8 cellular contexts compared by ENCODE assay signal in the genomic region with DNA sequence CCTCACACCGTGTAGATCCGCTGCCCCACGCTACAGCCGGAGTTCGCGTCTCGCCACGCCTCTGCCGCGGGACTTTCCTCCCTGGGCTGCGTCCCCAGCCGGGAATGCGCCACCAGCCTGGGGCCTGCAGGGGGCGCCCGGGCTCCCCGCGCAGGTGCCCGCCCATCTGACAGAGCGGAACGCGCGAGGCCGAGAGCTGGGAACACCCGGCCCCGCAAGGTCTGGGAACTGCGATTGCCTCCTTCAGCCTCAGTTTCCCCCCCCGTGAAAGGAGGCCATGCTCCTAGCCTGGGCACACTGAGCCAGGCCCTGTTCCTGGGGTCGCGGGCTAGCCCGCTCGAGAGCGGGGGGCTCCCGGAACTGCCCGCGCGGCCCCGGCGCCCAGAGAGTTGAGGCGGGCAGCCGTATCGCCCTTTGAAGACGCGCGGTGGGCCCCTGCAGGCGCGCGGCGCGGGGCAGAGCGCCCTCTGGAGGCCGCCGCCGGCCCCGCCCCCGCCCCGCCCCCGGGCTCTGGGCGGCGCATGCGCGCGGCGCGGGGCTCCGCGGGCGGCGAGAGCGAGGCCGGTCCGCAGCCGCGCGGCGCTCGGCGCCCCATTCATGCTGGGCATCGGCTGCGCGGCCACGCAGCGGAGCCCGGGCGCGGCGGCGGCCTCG. TPM values are rescaled to one million over a fixed set of nuclear protein-coding genes. Genes with fewer than 3 reads are reported as not detected.
DNase-seq lines count a peak whose midpoint lies in the region; ATAC-seq and TF ChIP-seq lines count a peak whose summit lies in the region.

Gene PLXNA1 (plus strand): TSS at position 594 of the 654 bp plus-strand sequence. CDS start 5,479 bp downstream, outside the sequence.

- H3K27me3 ChIP-seq in CD8-positive, alpha-beta T cell (ENCODE audit: insufficient read depth, low read length) = no peaks in the 10 kb centered on the region
- H3K27me3 ChIP-seq in mononuclear cell (ENCODE audit: insufficient read depth, low read length) = peaks cover 12% of the 10 kb centered on the region

- peak within 1 kb of the TSS; percentile 71 for H3K27ac ChIP-seq in CD8-positive, alpha-beta T cell (ENCODE audit: low read depth, low read length)

- POLR2A ChIA-PET in CD8-positive, alpha-beta T cell (lab: Charles Lee) = interaction anchor here (0.8 kb wide), 1 partner anchor 72 kb away, joined by 3 read pairs; no protein-coding TSS in a partner anchor

- ATAC-seq in CD8-positive, alpha-beta T cell = peak; percentile 81
- ATAC-seq in GM19395 (IDR thresholded peaks at IDR 0.05; ENCODE audit: unreplicated experiment) = peak; percentile 78
- peak; percentile 73 for ATAC-seq in HG03521 (IDR thresholded peaks at IDR 0.05; ENCODE audit: unreplicated experiment)
- ATAC-seq in activated CD8-positive, alpha-beta memory T cell treated with anti-CD3 and anti-CD28 coated beads, Interleukin-2, amount 10 ng/mL, durations not matched to agents 7 days and 5 days = peak; percentile 86

- TF ChIP-seq CTCF in CD8-positive, alpha-beta T cell (IDR thresholded peaks at IDR 0.05) = peak; percentile 92
- TF ChIP-seq CTCF in endothelial cell (IDR thresholded peaks at IDR 0.05; ENCODE audit: unreplicated experiment) = peak; percentile 87

- no peaks in the 10 kb centered on the region for H3K9me3 Mint-ChIP-seq in CD8-positive, alpha-beta T cell
- H3K9me3 Mint-ChIP-seq in activated CD8-positive, alpha-beta memory T cell treated with anti-CD3 and anti-CD28 coated beads, Interleukin-2, amount 10 ng/mL, durations not matched to agents 7 days and 5 days (ENCODE audit: low read depth) = no peaks in the 10 kb centered on the region
- no peaks in the 10 kb centered on the region for H3K9me3 Mint-ChIP-seq in endothelial cell (ENCODE audit: unreplicated experiment)

- peaks cover 19% of the 10 kb centered on the region for H3K4me1 ChIP-seq in CD8-positive, alpha-beta T cell (ENCODE audit: insufficient read depth, low read length)
- peaks cover 21% of the 10 kb centered on the region for H3K4me1 ChIP-seq in mononuclear cell (ENCODE audit: insufficient read depth, low read length)

- intact Hi-C loops in CD8-positive, alpha-beta T cell (cut with DNase I, micrococcal nuclease) = loop anchor here (1.0 to 10.0 kb wide), 20 partner anchors 68 to 1385 kb away; partner anchors contain the start of genes ABTB1 (in 2 of the 2), SEC61A1 (in 2 of the 2), SLC41A3 (in 2 of the 2) and TPRA1 (in 2 of the 2)

- H3K4me1 Mint-ChIP-seq in CD8-positive, alpha-beta T cell (ENCODE audit: low read depth) = peaks cover 12% of the 10 kb centered on the region
- H3K4me1 Mint-ChIP-seq in activated CD8-positive, alpha-beta memory T cell treated with anti-CD3 and anti-CD28 coated beads, Interleukin-2, amount 10 ng/mL, durations not matched to agents 7 days and 5 days = peaks cover 19% of the 10 kb centered on the region
- H3K4me1 Mint-ChIP-seq in endothelial cell (ENCODE audit: unreplicated experiment) = peaks cover 4% of the 10 kb centered on the region

- CTCF ChIA-PET in CD8-positive, alpha-beta T cell (lab: Charles Lee) = interaction anchor here (1.0 to 1.9 kb wide), 4 partner anchors 10 to 305 kb away, joined by 3 to 4 read pairs (median 4); no protein-coding TSS in a partner anchor
- CTCF ChIA-PET in activated CD8-positive, alpha-beta memory T cell treated with anti-CD3 and anti-CD28 coated beads, Interleukin-2, amount 10 ng/mL, durations not matched to agents 7 days and 5 days (lab: Charles Lee) = interaction anchor here (0.6 to 3.2 kb wide), 23 partner anchors 9 to 499 kb away, joined by 3 to 18 read pairs (median 3); no protein-coding TSS in a partner anchor

- no peaks in the 10 kb centered on the region for H3K9me3 ChIP-seq in CD8-positive, alpha-beta T cell (ENCODE audit: low read length)
- no peaks in the 10 kb centered on the region for H3K9me3 ChIP-seq in mononuclear cell (ENCODE audit: low read depth, low read length)

- peak; percentile 81 to 93 (median 83) for DNase-seq in CD8-positive, alpha-beta T cell
- peak; percentile 82 to 85 for DNase-seq in NOMO-1 (lab: John Stamatoyannopoulos, UW; ENCODE audit: unreplicated experiment in 2 of 2)
- peak; percentile 87 for DNase-seq in activated CD8-positive, alpha-beta memory T cell treated with anti-CD3 and anti-CD28 coated beads, Interleukin-2, amount 10 ng/mL, durations not matched to agents 7 days and 5 days
- DNase-seq in endothelial cell (ENCODE audit: low spot score) = peak; percentile 80
- peak; percentile 59 to 79 for DNase-seq in stimulated activated CD8-positive, alpha-beta memory T cell treated with anti-CD3 and anti-CD28 coated beads, Interleukin-4, amount 100 ng/mL, for 1 hour (ENCODE audit: low read depth in 2 of 2, low spot score in 1 of 2)

- H3K27ac Mint-ChIP-seq in CD8-positive, alpha-beta T cell = peak within 1 kb of the TSS; percentile 94
- peak within 1 kb of the TSS; percentile 75 for H3K27ac Mint-ChIP-seq in activated CD8-positive, alpha-beta memory T cell treated with anti-CD3 and anti-CD28 coated beads, Interleukin-2, amount 10 ng/mL, durations not matched to agents 7 days and 5 days
- no peak within 1 kb of the TSS for H3K27ac Mint-ChIP-seq in endothelial cell (ENCODE audit: unreplicated experiment)

- peak within 1 kb of the TSS; percentile 85 for H3K4me3 Mint-ChIP-seq in CD8-positive, alpha-beta T cell
- H3K4me3 Mint-ChIP-seq in activated CD8-positive, alpha-beta memory T cell treated with anti-CD3 and anti-CD28 coated beads, Interleukin-2, amount 10 ng/mL, durations not matched to agents 7 days and 5 days = peak within 1 kb of the TSS; percentile 75
- peak within 1 kb of the TSS; percentile 86 for H3K4me3 Mint-ChIP-seq in endothelial cell (ENCODE audit: unreplicated experiment)

- no peaks in the 10 kb centered on the region for H3K36me3 ChIP-seq in CD8-positive, alpha-beta T cell (ENCODE audit: insufficient read depth, low read length)

- H3K27me3 Mint-ChIP-seq in CD8-positive, alpha-beta T cell (ENCODE audit: low read depth) = peaks cover 14% of the 10 kb centered on the region
- H3K27me3 Mint-ChIP-seq in activated CD8-positive, alpha-beta memory T cell treated with anti-CD3 and anti-CD28 coated beads, Interleukin-2, amount 10 ng/mL, durations not matched to agents 7 days and 5 days = peaks cover 25% of the 10 kb centered on the region
- H3K27me3 Mint-ChIP-seq in endothelial cell (ENCODE audit: unreplicated experiment) = peaks cover 18% of the 10 kb centered on the region

- no peaks in the 10 kb centered on the region for H3K36me3 Mint-ChIP-seq in CD8-positive, alpha-beta T cell
- H3K36me3 Mint-ChIP-seq in activated CD8-positive, alpha-beta memory T cell treated with anti-CD3 and anti-CD28 coated beads, Interleukin-2, amount 10 ng/mL, durations not matched to agents 7 days and 5 days = no peaks in the 10 kb centered on the region
- H3K36me3 Mint-ChIP-seq in endothelial cell (ENCODE audit: low read depth, unreplicated experiment) = no peaks in the 10 kb centered on the region

- peak within 1 kb of the TSS; percentile 69 for H3K4me3 ChIP-seq in CD8-positive, alpha-beta T cell (ENCODE audit: low read depth, low read length)
- peak within 1 kb of the TSS; percentile 34 for H3K4me3 ChIP-seq in mononuclear cell (ENCODE audit: low read length)

RNA-seq across cellular contexts. Expression of gene PLXNA1, which starts in this region (rescaled TPM):
- total RNA-seq in CD8-positive, alpha-beta T cell = 1 to 10 TPM; 7.3 to 8.4 TPM
- total RNA-seq in activated CD8-positive, alpha-beta memory T cell treated with anti-CD3 and anti-CD28 coated beads, Interleukin-2, amount 10 ng/mL, durations not matched to agents 7 days and 5 days = 10 to 100 TPM in 1 of 2 experiments, 1 to 10 TPM in 1; 4.6 to 15.0 TPM
- total RNA-seq in endothelial cell (ENCODE audit: unreplicated experiment) = 31.8 TPM
- 6.1 TPM for total RNA-seq in mononuclear cell

Comparison
In these comparisons a context has a peak if more than half of its experiments do, and no peak if none do; other contexts are left out.
1. Peak in every context shown above with its lines: DNase-seq, ATAC-seq, H3K4me3 ChIP-seq and H3K27ac ChIP-seq.